Comparison of ENCODE assay signal across 24 cellular contexts in genomic region chr14:72524230-72524629, GRCh38.
DNase-seq lines count a peak whose midpoint lies in the region; ATAC-seq and TF ChIP-seq lines count a peak whose summit lies in the region.
"Had no signal": no experiment of that assay in that cellular context is flagged by ENCODE, and none has a peak within 500 bp of the region (broad histone marks: within the 10 kb centered on the region; RNA-seq: fewer than 3 reads in every experiment).

No MANE protein-coding gene starts in this region.

- no peak for TF ChIP-seq CTCF in activated CD8-positive, alpha-beta T cell treated with anti-CD3 and anti-CD28 coated beads for 36 hours (IDR thresholded peaks at IDR 0.05)
- TF ChIP-seq CTCF in Loucy (conservative IDR thresholded peaks at IDR 0.05; ENCODE audit: low read length), result no peak

- H3K79me2 ChIP-seq in Loucy (ENCODE audit: insufficient read depth, low read length), result no peaks in the 10 kb centered on the region

- peaks cover 21% of the 10 kb centered on the region for H3F3A ChIP-seq in Loucy (ENCODE audit: low read depth)

- H3K4me3 Mint-ChIP-seq in activated CD8-positive, alpha-beta T cell treated with anti-CD3 and anti-CD28 coated beads, Interleukin-2, amount 10 ng/mL, durations not matched to agents 7 days and 5 days, result no peak overlapping the region
- H3K4me3 Mint-ChIP-seq in activated CD8-positive, alpha-beta T cell treated with anti-CD3 and anti-CD28 coated beads for 36 hours, result no peak overlapping the region
- H3K4me3 Mint-ChIP-seq: CD4-positive, CD25-positive, alpha-beta regulatory T cell had no signal

- no peak for ATAC-seq in activated CD8-positive, alpha-beta T cell treated with anti-CD3 and anti-CD28 coated beads, Interleukin-2, amount 10 ng/mL, durations not matched to agents 7 days and 5 days
- no peak for ATAC-seq in activated CD8-positive, alpha-beta T cell treated with anti-CD3 and anti-CD28 coated beads for 36 hours
- ATAC-seq in HG02678 (IDR thresholded peaks at IDR 0.05; ENCODE audit: unreplicated experiment), result no peak
- ATAC-seq: Panc1 had no signal

- no peaks in the 10 kb centered on the region for H3K27me3 ChIP-seq in BLaER1 treated with 17β-estradiol and CSF1 and Interleukin-3, amounts not matched to agents 10 nM and 100 nM
- H3K27me3 ChIP-seq in Loucy (ENCODE audit: insufficient read depth, low read length, poor library complexity, severe bottlenecking), result no peaks in the 10 kb centered on the region
- H3K27me3 ChIP-seq: BE2C had no signal

- CTCF ChIA-PET in activated CD8-positive, alpha-beta T cell treated with anti-CD3 and anti-CD28 coated beads, Interleukin-2, amount 10 ng/mL, durations not matched to agents 7 days and 5 days (lab: Charles Lee), result interaction anchor here (1.1 to 2.1 kb wide), 5 partner anchors 8 to 381 kb away, joined by 3 to 9 read pairs (median 4); no protein-coding TSS in a partner anchor
- CTCF ChIA-PET in activated CD8-positive, alpha-beta T cell treated with anti-CD3 and anti-CD28 coated beads for 36 hours (lab: Charles Lee), result interaction anchor here (0.6 to 2.2 kb wide), 3 partner anchors 17 to 380 kb away, joined by 3 to 7 read pairs (median 3); no protein-coding TSS in a partner anchor

- DNase-seq in activated CD8-positive, alpha-beta T cell treated with anti-CD3 and anti-CD28 coated beads, Interleukin-2, amount 10 ng/mL, durations not matched to agents 7 days and 5 days, result no peak
- DNase-seq in activated CD8-positive, alpha-beta T cell treated with anti-CD3 and anti-CD28 coated beads for 36 hours, result no peak
- DNase-seq in islet precursor cell (peak; percentile 13), NCI-H2029 (lab: John Stamatoyannopoulos, UW) (no peak), hypothalamus (lab: John Stamatoyannopoulos, UW) (no peak)
- DNase-seq: 8988T; ACHN; BE2C; CD4-positive, CD25-positive, alpha-beta regulatory T cell; DMS153; MV-4-11; NCI-H1105; NCI-H1436 treated with DMSO at 0.1 percent for 48 hours; NCI-H187 treated with DMSO at 0.1 percent for 48 hours; NCI-H2107; NCI-H526; NCI-H82; SHP77 had no signal

- no peak overlapping the region for H2AFZ ChIP-seq in Loucy (ENCODE audit: low read length)

- no peaks in the 10 kb centered on the region for H3K9me2 ChIP-seq in Loucy (replicated peaks; ENCODE audit: low read depth, low read length)

- H3K27ac ChIP-seq in BLaER1 treated with 17β-estradiol and CSF1 and Interleukin-3, amounts not matched to agents 10 nM and 100 nM, result no peak overlapping the region
- H3K27ac ChIP-seq: KMS-11, RWPE1 had no signal

- H3K27me3 Mint-ChIP-seq in activated CD8-positive, alpha-beta T cell treated with anti-CD3 and anti-CD28 coated beads, Interleukin-2, amount 10 ng/mL, durations not matched to agents 7 days and 5 days (ENCODE audit: low read depth), result peaks cover 16% of the 10 kb centered on the region
- H3K27me3 Mint-ChIP-seq in activated CD8-positive, alpha-beta T cell treated with anti-CD3 and anti-CD28 coated beads for 36 hours, result peaks cover 10% of the 10 kb centered on the region
- H3K27me3 Mint-ChIP-seq: CD4-positive, CD25-positive, alpha-beta regulatory T cell had no signal

- peak overlapping the region; percentile 23 to 87 (median 59) for H3K4me2 ChIP-seq in BLaER1 treated with 17β-estradiol and CSF1 and Interleukin-3, amounts not matched to agents 10 nM and 100 nM
- H3K4me2 ChIP-seq in Loucy (ENCODE audit: low read depth, low read length, poor library complexity, severe bottlenecking), result peak overlapping the region; percentile 72
- H3K4me2 ChIP-seq: KMS-11 had no signal

- peaks cover 79% of the 10 kb centered on the region for H3K4me1 Mint-ChIP-seq in activated CD8-positive, alpha-beta T cell treated with anti-CD3 and anti-CD28 coated beads, Interleukin-2, amount 10 ng/mL, durations not matched to agents 7 days and 5 days (ENCODE audit: low read depth)
- peaks cover 31% of the 10 kb centered on the region for H3K4me1 Mint-ChIP-seq in activated CD8-positive, alpha-beta T cell treated with anti-CD3 and anti-CD28 coated beads for 36 hours (ENCODE audit: low read depth)

- peak overlapping the region; percentile 11 for H3K27ac Mint-ChIP-seq in activated CD8-positive, alpha-beta T cell treated with anti-CD3 and anti-CD28 coated beads, Interleukin-2, amount 10 ng/mL, durations not matched to agents 7 days and 5 days
- H3K27ac Mint-ChIP-seq in activated CD8-positive, alpha-beta T cell treated with anti-CD3 and anti-CD28 coated beads for 36 hours, result no peak overlapping the region
- H3K27ac Mint-ChIP-seq: CD4-positive, CD25-positive, alpha-beta regulatory T cell had no signal

- H3K4me3 ChIP-seq in BLaER1 treated with 17β-estradiol and CSF1 and Interleukin-3, amounts not matched to agents 10 nM and 100 nM, result no peak overlapping the region
- peak overlapping the region; percentile 34 for H3K4me3 ChIP-seq in Loucy (ENCODE audit: low read length, poor library complexity, severe bottlenecking)

- peaks cover 32 to 84% (median 50%) of the 10 kb centered on the region in 10 experiments for H3K4me1 ChIP-seq in BLaER1 treated with 17β-estradiol and CSF1 and Interleukin-3, amounts not matched to agents 10 nM and 100 nM
- H3K4me1 ChIP-seq in Loucy (ENCODE audit: insufficient read depth, low read length, poor library complexity, severe bottlenecking), result peaks cover 84% of the 10 kb centered on the region
- H3K4me1 ChIP-seq: BE2C had no signal

- POLR2A ChIA-PET in activated CD8-positive, alpha-beta T cell treated with anti-CD3 and anti-CD28 coated beads, Interleukin-2, amount 10 ng/mL, durations not matched to agents 7 days and 5 days (lab: Charles Lee), result no interaction called here
- POLR2A ChIA-PET in activated CD8-positive, alpha-beta T cell treated with anti-CD3 and anti-CD28 coated beads for 36 hours (lab: Charles Lee), result interaction anchor here (1.0 kb wide), 1 partner anchor 370 kb away, joined by 3 read pairs; the partner anchor contains the start of gene DPF3

- H3K9ac ChIP-seq in BLaER1 treated with 17β-estradiol and CSF1 and Interleukin-3, amounts not matched to agents 10 nM and 100 nM, result no peak overlapping the region
- H3K9ac ChIP-seq in Loucy (ENCODE audit: low read depth, low read length, poor library complexity, severe bottlenecking), result peak overlapping the region; percentile 30
- H3K9ac ChIP-seq: KMS-11 had no signal

- no peaks in the 10 kb centered on the region for H3K36me3 ChIP-seq in BLaER1 treated with 17β-estradiol and CSF1 and Interleukin-3, amounts not matched to agents 10 nM and 100 nM
- H3K36me3 ChIP-seq in Loucy (ENCODE audit: insufficient read depth, low read length), result peaks cover 6% of the 10 kb centered on the region
- H3K36me3 ChIP-seq: BE2C had no signal

- H3K9me3 Mint-ChIP-seq in activated CD8-positive, alpha-beta T cell treated with anti-CD3 and anti-CD28 coated beads, Interleukin-2, amount 10 ng/mL, durations not matched to agents 7 days and 5 days (ENCODE audit: insufficient read depth), result peaks cover 26% of the 10 kb centered on the region
- peaks cover 8% of the 10 kb centered on the region for H3K9me3 Mint-ChIP-seq in activated CD8-positive, alpha-beta T cell treated with anti-CD3 and anti-CD28 coated beads for 36 hours

- peaks cover 42% of the 10 kb centered on the region for H3K36me3 Mint-ChIP-seq in activated CD8-positive, alpha-beta T cell treated with anti-CD3 and anti-CD28 coated beads, Interleukin-2, amount 10 ng/mL, durations not matched to agents 7 days and 5 days (ENCODE audit: low read depth)
- no peaks in the 10 kb centered on the region for H3K36me3 Mint-ChIP-seq in activated CD8-positive, alpha-beta T cell treated with anti-CD3 and anti-CD28 coated beads for 36 hours (ENCODE audit: low read depth)

- intact Hi-C loops in activated CD8-positive, alpha-beta T cell treated with anti-CD3 and anti-CD28 coated beads for 36 hours (cut with micrococcal nuclease), result no loop called here

- H4K20me1 ChIP-seq in BLaER1 treated with 17β-estradiol and CSF1 and Interleukin-3, amounts not matched to agents 10 nM and 100 nM, result no peaks in the 10 kb centered on the region
- H4K20me1 ChIP-seq in Loucy (ENCODE audit: insufficient read depth, low read length, poor library complexity, severe bottlenecking), result no peaks in the 10 kb centered on the region

- peaks cover 10 to 26% (median 19%) of the 10 kb centered on the region in 11 experiments; a peak in 17 of 22 replicates for H3K9me3 ChIP-seq in BLaER1 treated with 17β-estradiol and CSF1 and Interleukin-3, amounts not matched to agents 10 nM and 100 nM (replicated peaks in 1 of 11)
- peaks cover 17% of the 10 kb centered on the region for H3K9me3 ChIP-seq in Loucy (ENCODE audit: insufficient read depth, low read depth, low read length)
- H3K9me3 ChIP-seq: BE2C had no signal
